19 cellular contexts compared by ENCODE assay signal in the genomic region with DNA sequence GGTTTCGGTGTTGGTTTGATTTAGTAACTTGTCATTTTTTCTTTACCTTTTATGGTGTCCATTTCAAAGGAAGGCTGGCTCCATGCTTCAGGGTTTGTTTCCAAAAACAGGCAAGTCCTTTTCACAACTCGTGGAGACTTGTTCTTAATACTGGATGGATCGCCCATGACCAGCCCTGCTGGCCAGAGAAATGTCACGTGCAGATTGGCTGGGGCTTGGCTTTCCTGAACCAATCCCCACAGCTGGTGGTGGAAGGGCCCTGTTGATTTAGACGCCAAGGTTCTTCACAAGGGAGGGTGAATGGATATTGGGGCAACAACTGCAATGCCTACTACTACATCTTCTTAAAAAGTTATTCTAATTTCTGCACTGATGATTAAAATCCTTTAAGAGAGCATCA.
"Had no signal": no experiment of that assay in that cellular context is flagged by ENCODE, and none has a peak within 500 bp of the region (broad histone marks: within the 10 kb centered on the region; RNA-seq: fewer than 3 reads in every experiment).

No MANE protein-coding gene starts in this region.

- DNase-seq: cortex of kidney; dorsolateral prefrontal cortex; effector CD8-positive, alpha-beta T cell; heart right ventricle; immature natural killer cell; kidney; left cardiac atrium; mucosa of descending colon; naive thymus-derived CD8-positive, alpha-beta T cell; sigmoid colon; stimulated activated CD4-positive, alpha-beta T cell treated with anti-CD3 and anti-CD28 coated beads, Interleukin-2, amount 100 ng/mL, for 24 hours; stimulated activated CD4-positive, alpha-beta T cell treated with anti-CD3 and anti-CD28 coated beads, Interleukin-4, amount 100 ng/mL, for 4 hours; stimulated activated naive B cell treated with anti-CD40 and anti-IgM and Interleukin-4, amounts not matched to agents 10 μg/mL and 1 μg/mL and 100 μg/mL, for 72 hours; stomach; substantia nigra; trophoblast cell had no signal

- H3K27ac ChIP-seq: dorsolateral prefrontal cortex, skin epidermis had no signal

- H3K4me1 Mint-ChIP-seq: immature natural killer cell; naive thymus-derived CD8-positive, alpha-beta T cell had no signal

- H3K4me3 ChIP-seq: dorsolateral prefrontal cortex, heart right ventricle, mucosa of descending colon, sigmoid colon, skin epidermis, stomach had no signal

- ATAC-seq: esophagus mucosa; heart right ventricle; left cardiac atrium; mucosa of descending colon; naive thymus-derived CD8-positive, alpha-beta T cell; stimulated activated naive B cell treated with anti-CD40 and anti-IgM and Interleukin-4, amounts not matched to agents 10 μg/mL and 1 μg/mL and 100 μg/mL, for 72 hours had no signal

- H3K36me3 Mint-ChIP-seq: immature natural killer cell; naive thymus-derived CD8-positive, alpha-beta T cell; stimulated activated naive B cell treated with anti-CD40 and anti-IgM and Interleukin-4, amounts not matched to agents 10 μg/mL and 1 μg/mL and 100 μg/mL, for 72 hours had no signal

- H3K9me3 ChIP-seq: heart right ventricle, mucosa of descending colon, sigmoid colon, stomach had no signal

- H3K27ac Mint-ChIP-seq: immature natural killer cell; stimulated activated naive B cell treated with anti-CD40 and anti-IgM and Interleukin-4, amounts not matched to agents 10 μg/mL and 1 μg/mL and 100 μg/mL, for 72 hours had no signal

- H3K36me3 ChIP-seq: heart right ventricle, sigmoid colon, stomach had no signal

- H3K9me3 Mint-ChIP-seq: immature natural killer cell; naive thymus-derived CD8-positive, alpha-beta T cell had no signal

- H3K27me3 ChIP-seq: dorsolateral prefrontal cortex, heart right ventricle, sigmoid colon, stomach had no signal

- H3K4me3 Mint-ChIP-seq: immature natural killer cell; naive thymus-derived CD8-positive, alpha-beta T cell; neural crest cell; stimulated activated naive B cell treated with anti-CD40 and anti-IgM and Interleukin-4, amounts not matched to agents 10 μg/mL and 1 μg/mL and 100 μg/mL, for 72 hours had no signal
